ENCODE assay signal across 9 cellular contexts in the genomic region with DNA sequence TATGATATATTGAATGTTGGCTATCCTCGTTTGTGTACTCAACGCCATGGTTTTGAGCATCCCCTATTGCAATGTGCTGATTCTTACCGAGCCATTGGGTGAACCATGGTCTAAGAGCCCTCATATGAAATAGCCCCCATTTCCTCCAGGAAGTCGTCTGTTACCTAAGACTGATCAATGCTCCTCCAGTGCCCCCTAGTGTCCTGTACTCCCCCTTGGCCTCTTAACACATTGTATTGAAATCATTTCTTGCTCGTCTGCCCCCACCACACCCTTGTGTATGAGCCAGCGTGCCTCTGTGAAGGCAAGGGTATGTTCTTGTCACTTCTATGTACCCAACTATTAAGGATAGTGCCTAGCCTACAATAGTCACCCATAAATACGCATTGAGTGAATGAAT. TPM values are rescaled to one million over a fixed set of nuclear protein-coding genes. Genes with fewer than 3 reads are reported as not detected.
DNase-seq lines count a peak whose midpoint lies in the region; ATAC-seq and TF ChIP-seq lines count a peak whose summit lies in the region.
"Had no signal": no experiment of that assay in that cellular context is flagged by ENCODE, and none has a peak within 500 bp of the region (broad histone marks: within the 10 kb centered on the region; RNA-seq: fewer than 3 reads in every experiment).

No MANE protein-coding gene starts in this region.

- peak; percentile 85 for TF ChIP-seq CTCF in BE2C (IDR thresholded peaks at IDR 0.05; ENCODE audit: low read depth, low read length)
- TF ChIP-seq CTCF in OCI-LY7 (conservative IDR thresholded peaks at IDR 0.05; ENCODE audit: low read length): peak; percentile 91
- TF ChIP-seq CTCF in sigmoid colon (IDR thresholded peaks at IDR 0.05): peak in 1 of 4 experiments; percentile 29

- H3K4me2 ChIP-seq in OCI-LY7 (ENCODE audit: low read length): no peak overlapping the region

- H3K27me3 ChIP-seq in BE2C: no peaks in the 10 kb centered on the region
- H3K27me3 ChIP-seq in sigmoid colon: no peaks in the 10 kb centered on the region

- H4K20me1 ChIP-seq in OCI-LY7 (ENCODE audit: insufficient read depth, low read length): no peaks in the 10 kb centered on the region

- CTCF ChIA-PET in OCI-LY7 (lab: Charles Lee; ENCODE audit: unreplicated experiment): interaction anchor here (1.0 to 1.8 kb wide), 2 partner anchors 187 to 474 kb away, joined by 3 to 5 read pairs; no protein-coding TSS in a partner anchor

- no TSS peak for BruUV-seq in OCI-LY7 (replicated peaks; lab: Mats Ljungman, UMichigan)

- H3K4me3 ChIP-seq in BE2C (ENCODE audit: low read depth, low read length): no peak overlapping the region
- H3K4me3 ChIP-seq in OCI-LY7 (ENCODE audit: low read depth, low read length, poor library complexity, severe bottlenecking): no peak overlapping the region
- H3K4me3 ChIP-seq in sigmoid colon: no peak overlapping the region

- no peaks in the 10 kb centered on the region for H3K9me2 ChIP-seq in OCI-LY7 (ENCODE audit: insufficient read depth, low read length)

- 33 to 39% methylated on average over 7 of the region's 7 CpGs for WGBS in sigmoid colon, 2 donors

- no peaks in the 10 kb centered on the region for H3K4me1 Mint-ChIP-seq in activated T-cell treated with anti-CD3 and anti-CD28 coated beads, Interleukin-2, amount 50 U/mL, for 4 hours (ENCODE audit: low read depth)

- no peaks in the 10 kb centered on the region for H3K36me3 Mint-ChIP-seq in activated T-cell treated with anti-CD3 and anti-CD28 coated beads, Interleukin-2, amount 50 U/mL, for 4 hours (ENCODE audit: insufficient read depth)
- H3K36me3 Mint-ChIP-seq: IgD-negative memory B cell had no signal

- H3K9me3 ChIP-seq in BE2C (no peaks in the 10 kb centered on the region), OCI-LY7 (ENCODE audit: low read length) (no peaks in the 10 kb centered on the region), sigmoid colon (no peaks in the 10 kb centered on the region)

- intact Hi-C loops in OCI-LY7 (cut with micrococcal nuclease; ENCODE audit: unreplicated experiment) (loop anchor here (1.0 to 10.0 kb wide), 3 partner anchors 187 to 473 kb away; no protein-coding TSS in a partner anchor), head of caudate nucleus (cut with DNase I) (no loop called here), sigmoid colon (cut with DNase I) (no loop called here)

- no peak for TF ChIP-seq EP300 in sigmoid colon (IDR thresholded peaks at IDR 0.05)

- H3K36me3 ChIP-seq in BE2C: no peaks in the 10 kb centered on the region
- H3K36me3 ChIP-seq in OCI-LY7 (ENCODE audit: insufficient read depth, low read length): no peaks in the 10 kb centered on the region
- H3K36me3 ChIP-seq in sigmoid colon: no peaks in the 10 kb centered on the region

- no peaks in the 10 kb centered on the region for H3K9me3 Mint-ChIP-seq in activated T-cell treated with anti-CD3 and anti-CD28 coated beads, Interleukin-2, amount 50 U/mL, for 4 hours

- ATAC-seq in GM18868 (IDR thresholded peaks at IDR 0.05; ENCODE audit: unreplicated experiment) (peak; percentile 80), HG03342 (IDR thresholded peaks at IDR 0.05; ENCODE audit: unreplicated experiment) (peak; percentile 89)
- peak; percentile 73 to 88 for ATAC-seq in activated T-cell treated with anti-CD3 and anti-CD28 coated beads, Interleukin-2, amount 50 U/mL, for 4 hours

- POLR2A ChIA-PET in OCI-LY7 (lab: Charles Lee): no interaction called here

- H3K27me3 Mint-ChIP-seq in activated T-cell treated with anti-CD3 and anti-CD28 coated beads, Interleukin-2, amount 50 U/mL, for 4 hours (ENCODE audit: low read depth): peaks cover 20% of the 10 kb centered on the region

- DNase-seq in BE2C (peak; percentile 74), OCI-LY7 (ENCODE audit: low spot score) (peak; percentile 84), head of caudate nucleus (peak in 38 of 42 donors; percentile 3 to 82 (median 43)), sigmoid colon (no peak)
- peak; percentile 43 for DNase-seq in activated T-cell treated with anti-CD3 and anti-CD28 coated beads, Interleukin-2, amount 50 U/mL, for 4 hours
- DNase-seq in stimulated activated CD4-positive, alpha-beta T cell treated with anti-CD3 and anti-CD28 coated beads, Interleukin-2, amount 100 ng/mL, for 4 hours (ENCODE audit: low read depth): peak; percentile 24

- H3K79me2 ChIP-seq in OCI-LY7 (ENCODE audit: insufficient read depth, low read depth, low read length): no peaks in the 10 kb centered on the region

- peaks cover 4% of the 10 kb centered on the region; the same call in 1 of the 2 replicates for H3K4me1 ChIP-seq in BE2C
- H3K4me1 ChIP-seq in OCI-LY7 (ENCODE audit: insufficient read depth, low read length, poor library complexity, severe bottlenecking): no peaks in the 10 kb centered on the region
- H3K4me1 ChIP-seq in sigmoid colon: no peaks in the 10 kb centered on the region

- H2AFZ ChIP-seq in OCI-LY7 (ENCODE audit: low read length): no peak overlapping the region

- TF ChIP-seq POLR2A in sigmoid colon (IDR thresholded peaks at IDR 0.05): no peak

- no peak overlapping the region for H3K4me3 Mint-ChIP-seq in activated T-cell treated with anti-CD3 and anti-CD28 coated beads, Interleukin-2, amount 50 U/mL, for 4 hours
- H3K4me3 Mint-ChIP-seq: IgD-negative memory B cell had no signal

- no peak overlapping the region for H3K27ac ChIP-seq in OCI-LY7 (ENCODE audit: low read depth, low read length, poor library complexity, severe bottlenecking)
- no peak overlapping the region for H3K27ac ChIP-seq in sigmoid colon

RNA-seq across cellular contexts. Expression of a gene that starts 11.2 kb away (rescaled TPM):
- 9.9 TPM for polyA plus RNA-seq in BE2C (2012; ENCODE audit: insufficient read depth, insufficient read length, low read depth)
- total RNA-seq in OCI-LY7 (2014; rRNA removed; shearing (Covaris generic)): 36.5 and 38.1 TPM in 2 replicates
- total RNA-seq in OCI-LY7 (2022): 31.6 and 32.3 TPM in 2 replicates
- total RNA-seq in activated T-cell treated with anti-CD3 and anti-CD28 coated beads, Interleukin-2, amount 50 U/mL, for 4 hours: 10 to 100 TPM; 21.7 to 24.9 (median 22.7) TPM
- 1 to 10 TPM; 6.1 to 9.4 (median 7.6) TPM for total RNA-seq in sigmoid colon
- polyA plus RNA-seq in sigmoid colon: 1 to 10 TPM; 2.4 to 3.8 (median 2.8) TPM
